Comparison of ENCODE assay signal across 1 cellular context in genomic region chr17:76528528-76529223, GRCh38.
TF ChIP-seq lines count a peak whose summit lies in the region.

No MANE protein-coding gene starts in this region.

TF ChIP-seq in H1, 55 proteins besides CTCF, POLR2A, EP300 and RAD21:
- no peak for TF ChIP-seq JUN (IDR thresholded peaks at IDR 0.05; ENCODE audit: low read depth, low read length)
- TF ChIP-seq TAF1 (IDR thresholded peaks at IDR 0.05; ENCODE audit: low read depth, low read length): no peak
- TF ChIP-seq USF2 (IDR thresholded peaks at IDR 0.05; ENCODE audit: low read length): no peak
- no peak for TF ChIP-seq CHD2 (IDR thresholded peaks at IDR 0.05; ENCODE audit: low read length)
- TF ChIP-seq YY1 (IDR thresholded peaks at IDR 0.05; ENCODE audit: low read depth, low read length): no peak
- TF ChIP-seq SIRT6 (IDR thresholded peaks at IDR 0.05; ENCODE audit: low read length): no peak
- no peak for TF ChIP-seq HDAC6 (IDR thresholded peaks at IDR 0.05; ENCODE audit: low read depth, low read length)
- no peak for TF ChIP-seq ATF2 (IDR thresholded peaks at IDR 0.05; ENCODE audit: low read length)
TF ChIP-seq in H1: peak in this region for 0.
